ENCODE assay signal across 11 cellular contexts in the genomic region with DNA sequence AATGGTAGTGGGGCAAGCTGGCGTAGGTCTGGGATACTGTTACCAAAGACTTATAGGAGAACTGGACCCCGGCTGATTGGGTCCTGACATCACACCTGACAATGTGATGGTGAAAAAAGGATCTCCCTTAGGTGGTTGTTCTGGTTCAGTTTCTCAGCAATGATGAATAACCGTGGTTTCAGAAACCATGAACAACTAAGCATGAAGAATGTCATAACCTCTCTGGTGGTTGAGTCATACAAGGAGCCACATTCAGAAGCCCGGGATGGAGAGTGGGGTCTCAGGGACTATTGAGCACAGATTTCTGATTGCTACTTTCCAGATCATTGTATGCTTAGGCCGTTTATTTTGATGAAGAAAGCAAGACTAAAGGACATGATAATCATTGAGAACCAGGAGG. TPM values are rescaled to one million over a fixed set of nuclear protein-coding genes. Genes with fewer than 3 reads are reported as not detected.
DNase-seq lines count a peak whose midpoint lies in the region; ATAC-seq and TF ChIP-seq lines count a peak whose summit lies in the region.
"Had no signal": no experiment of that assay in that cellular context is flagged by ENCODE, and none has a peak within 500 bp of the region (broad histone marks: within the 10 kb centered on the region; RNA-seq: fewer than 3 reads in every experiment).

No MANE protein-coding gene starts in this region.

- H3K9me3 Mint-ChIP-seq in CD8-positive, alpha-beta T cell = no peaks in the 10 kb centered on the region
- H3K9me3 Mint-ChIP-seq: stimulated activated naive CD8-positive, alpha-beta T cell treated with anti-CD3 and anti-CD28 coated beads, Interleukin-15, Interleukin-2, amounts not matched to agents 100 ng/mL and 50 ng/mL, for 24 hours had no signal

- peak overlapping the region; percentile 70 for H3K4me3 ChIP-seq in KMS-11 (IDR thresholded peaks at IDR 0.05; ENCODE audit: insufficient read depth, low read depth, low read length)
- no peak overlapping the region for H3K4me3 ChIP-seq in CD8-positive, alpha-beta T cell (ENCODE audit: low read depth, low read length)
- H3K4me3 ChIP-seq: lung had no signal

- no peaks in the 10 kb centered on the region for H3K9me3 ChIP-seq in CD8-positive, alpha-beta T cell (ENCODE audit: low read length)

- no peak overlapping the region for H3K4me3 Mint-ChIP-seq in CD8-positive, alpha-beta T cell
- H3K4me3 Mint-ChIP-seq: stimulated activated naive CD8-positive, alpha-beta T cell treated with anti-CD3 and anti-CD28 coated beads, Interleukin-15, Interleukin-2, amounts not matched to agents 100 ng/mL and 50 ng/mL, for 24 hours had no signal

- no peak for TF ChIP-seq CTCF in KMS-11 (conservative IDR thresholded peaks at IDR 0.05; ENCODE audit: low read depth, low read length)
- no peak for TF ChIP-seq CTCF in CD8-positive, alpha-beta T cell (IDR thresholded peaks at IDR 0.05)

- peaks cover 50% of the 10 kb centered on the region for H3K4me1 ChIP-seq in KMS-11 (ENCODE audit: low read depth, poor library complexity, severe bottlenecking)
- H3K4me1 ChIP-seq in CD8-positive, alpha-beta T cell (ENCODE audit: insufficient read depth, low read length) = peaks cover 11% of the 10 kb centered on the region

- H2AFZ ChIP-seq in KMS-11 (ENCODE audit: low read depth) = peak overlapping the region; percentile 72

- H3K36me3 ChIP-seq in KMS-11 (ENCODE audit: insufficient read depth) = no peaks in the 10 kb centered on the region
- no peaks in the 10 kb centered on the region for H3K36me3 ChIP-seq in CD8-positive, alpha-beta T cell (ENCODE audit: insufficient read depth, low read length)

- no peaks in the 10 kb centered on the region for H3K36me3 Mint-ChIP-seq in CD8-positive, alpha-beta T cell

- no peaks in the 10 kb centered on the region for H3K79me2 ChIP-seq in KMS-11 (ENCODE audit: insufficient read depth, low read depth)

- POLR2A ChIA-PET in CD8-positive, alpha-beta T cell (lab: Charles Lee) = no interaction called here

- no peaks in the 10 kb centered on the region for H3K27me3 ChIP-seq in KMS-11 (ENCODE audit: insufficient read depth, low read depth)
- H3K27me3 ChIP-seq in CD8-positive, alpha-beta T cell (ENCODE audit: insufficient read depth, low read length) = no peaks in the 10 kb centered on the region

- H3K4me2 ChIP-seq in KMS-11 = peak overlapping the region; percentile 80

- CTCF ChIA-PET in CD8-positive, alpha-beta T cell (lab: Charles Lee) = interaction anchor here (0.6 kb wide), 1 partner anchor 8 kb away, joined by 3 read pairs; no protein-coding TSS in a partner anchor

- peaks cover 7% of the 10 kb centered on the region for H3K4me1 Mint-ChIP-seq in CD8-positive, alpha-beta T cell (ENCODE audit: low read depth)

- H3K27ac Mint-ChIP-seq in CD8-positive, alpha-beta T cell = no peak overlapping the region
- H3K27ac Mint-ChIP-seq: stimulated activated naive CD8-positive, alpha-beta T cell treated with anti-CD3 and anti-CD28 coated beads, Interleukin-15, Interleukin-2, amounts not matched to agents 100 ng/mL and 50 ng/mL, for 24 hours had no signal

- H3K9ac ChIP-seq in KMS-11 = peak overlapping the region; percentile 28; the same call in 1 of the 2 replicates

- ATAC-seq in GM18519 (IDR thresholded peaks at IDR 0.05; ENCODE audit: low FRiP score, unreplicated experiment) (peak; percentile 59), GM21825 (IDR thresholded peaks at IDR 0.05; ENCODE audit: unreplicated experiment) (peak; percentile 76), Right ventricle myocardium superior (ENCODE audit: poor library complexity) (no peak)
- ATAC-seq in CD8-positive, alpha-beta T cell = no peak

- intact Hi-C loops in CD8-positive, alpha-beta T cell (cut with DNase I, micrococcal nuclease) = loop anchor here in 1 of 2 experiments (2.0 kb wide), 1 partner anchor 192 kb away; no protein-coding TSS in a partner anchor
- intact Hi-C loops in Right ventricle myocardium superior (cut with DNase I) = no loop called here

- no peaks in the 10 kb centered on the region for H4K20me1 ChIP-seq in KMS-11 (ENCODE audit: insufficient read depth)

- H3K27me3 Mint-ChIP-seq in CD8-positive, alpha-beta T cell (ENCODE audit: low read depth) = no peaks in the 10 kb centered on the region
- H3K27me3 Mint-ChIP-seq: stimulated activated naive CD8-positive, alpha-beta T cell treated with anti-CD3 and anti-CD28 coated beads, Interleukin-15, Interleukin-2, amounts not matched to agents 100 ng/mL and 50 ng/mL, for 24 hours had no signal

- peak overlapping the region; percentile 42; the same call in 1 of the 2 replicates for H3K27ac ChIP-seq in KMS-11
- no peak overlapping the region for H3K27ac ChIP-seq in CD8-positive, alpha-beta T cell (ENCODE audit: low read depth, low read length)

- DNase-seq in iris pigment epithelial cell (ENCODE audit: low read depth) (peak; percentile 66), NCI-H524 (lab: John Stamatoyannopoulos, UW) (no peak), ureter (ENCODE audit: low spot score) (no peak), Right ventricle myocardium superior (no peak)
- no peak for DNase-seq in CD8-positive, alpha-beta T cell
- DNase-seq: activated effector memory CD4-positive, alpha-beta T cell treated with Interleukin-2 at 50 U/mL for 16 hours had no signal

RNA-seq across cellular contexts. Expression of a gene that starts 17.4 kb away (rescaled TPM):
- 1 to 10 TPM; 2.9 to 3.7 TPM for total RNA-seq in CD8-positive, alpha-beta T cell
- total RNA-seq in ureter (62.1 TPM), Right ventricle myocardium superior (0.54 TPM)

Comparison
In these comparisons a context has a peak if more than half of its experiments do, and no peak if none do; other contexts are left out.
1. ATAC-seq: peak in GM18519 (single experiment) and GM21825 (single experiment); none in CD8-positive, alpha-beta T cell (single experiment) and Right ventricle myocardium superior (single experiment).
2. RNA of a gene that starts 17.4 kb away (total RNA-seq): 62.1 TPM in ureter (single experiment); 2.9 to 3.7 TPM in CD8-positive, alpha-beta T cell and 0.54 TPM in Right ventricle myocardium superior (single experiment); every median in the first group is over 10 times any median in the second.